2 cellular contexts compared by ENCODE assay signal in genomic region chr3:179279294-179279693, GRCh38.
TF ChIP-seq lines count a peak whose summit lies in the region.

No MANE protein-coding gene starts in this region.

TF ChIP-seq in HepG2, 621 proteins besides CTCF, POLR2A, EP300 and RAD21:
- TF ChIP-seq ATF7 (IDR thresholded peaks at IDR 0.05) = 0 out of 2 replicates have a peak, but pooled peaks have one; percentile 3
- no peak for TF ChIP-seq ATF7 (CRISPR knock-in tag; IDR thresholded peaks at IDR 0.05)
- TF ChIP-seq PTBP1 (IDR thresholded peaks at IDR 0.05; ENCODE audit: low read depth, low read length, poor library complexity, severe bottlenecking) = no peak
- TF ChIP-seq ZNF484 (CRISPR knock-in tag; IDR thresholded peaks at IDR 0.05; ENCODE audit: borderline replicate concordance, low read depth) = no peak
- TF ChIP-seq, protein P1, sequence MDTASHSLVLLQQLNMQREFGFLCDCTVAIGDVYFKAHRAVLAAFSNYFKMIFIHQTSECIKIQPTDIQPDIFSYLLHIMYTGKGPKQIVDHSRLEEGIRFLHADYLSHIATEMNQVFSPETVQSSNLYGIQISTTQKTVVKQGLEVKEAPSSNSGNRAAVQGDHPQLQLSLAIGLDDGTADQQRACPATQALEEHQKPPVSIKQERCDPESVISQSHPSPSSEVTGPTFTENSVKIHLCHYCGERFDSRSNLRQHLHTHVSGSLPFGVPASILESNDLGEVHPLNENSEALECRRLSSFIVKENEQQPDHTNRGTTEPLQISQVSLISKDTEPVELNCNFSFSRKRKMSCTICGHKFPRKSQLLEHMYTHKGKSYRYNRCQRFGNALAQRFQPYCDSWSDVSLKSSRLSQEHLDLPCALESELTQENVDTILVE (CRISPR knock-in tag; IDR thresholded peaks at IDR 0.05) = no peak
TF ChIP-seq in HepG2: peak in this region for 1.

TF ChIP-seq in H1, 55 proteins besides CTCF, POLR2A, EP300 and RAD21:
- TF ChIP-seq POLR2AphosphoS5 (IDR thresholded peaks at IDR 0.05; ENCODE audit: low read depth, low read length) (no peak), CEBPB (IDR thresholded peaks at IDR 0.05; ENCODE audit: low read depth, low read length) (no peak), TBP (IDR thresholded peaks at IDR 0.05; ENCODE audit: low read depth, low read length) (no peak), KDM1A (IDR thresholded peaks at IDR 0.05; ENCODE audit: borderline replicate concordance, low read length) (no peak), TCF12 (IDR thresholded peaks at IDR 0.05; ENCODE audit: low read depth, low read length) (no peak), TAF7 (optimal IDR thresholded peaks at IDR 0.05; ENCODE audit: borderline replicate concordance, low read depth, low read length) (no peak), EGR1 (IDR thresholded peaks at IDR 0.05; ENCODE audit: borderline replicate concordance, low read depth, low read length) (no peak), TAF1 (IDR thresholded peaks at IDR 0.05; ENCODE audit: low read depth, low read length) (no peak), YY1 (IDR thresholded peaks at IDR 0.05; ENCODE audit: low read depth, low read length) (no peak), SP4 (IDR thresholded peaks at IDR 0.05; ENCODE audit: low read length) (no peak), ATF2 (IDR thresholded peaks at IDR 0.05; ENCODE audit: low read length) (no peak), BACH1 (IDR thresholded peaks at IDR 0.05; ENCODE audit: low read length) (no peak), PHF8 (conservative IDR thresholded peaks at IDR 0.05; ENCODE audit: low read depth, low read length) (no peak), CHD1 (IDR thresholded peaks at IDR 0.05; ENCODE audit: low read depth, low read length) (no peak), CTBP2 (IDR thresholded peaks at IDR 0.05; ENCODE audit: borderline replicate concordance, insufficient read depth, insufficient read length, low read length) (no peak), GABPA (IDR thresholded peaks at IDR 0.05; ENCODE audit: borderline replicate concordance, insufficient read depth, low read length) (no peak), CBX8 (IDR thresholded peaks at IDR 0.05; ENCODE audit: borderline replicate concordance, low read depth, low read length) (no peak)
- TF ChIP-seq, protein P2, sequence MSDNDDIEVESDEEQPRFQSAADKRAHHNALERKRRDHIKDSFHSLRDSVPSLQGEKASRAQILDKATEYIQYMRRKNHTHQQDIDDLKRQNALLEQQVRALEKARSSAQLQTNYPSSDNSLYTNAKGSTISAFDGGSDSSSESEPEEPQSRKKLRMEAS (IDR thresholded peaks at IDR 0.05) = no peak
